Comparison of ENCODE assay signal across 2 cellular contexts in genomic region chr10:114140827-114141226, GRCh38. TPM values are rescaled to one million over a fixed set of nuclear protein-coding genes. Genes with fewer than 3 reads are reported as not detected.
"Had no signal": no experiment of that assay in that cellular context is flagged by ENCODE, and none has a peak within 500 bp of the region (broad histone marks: within the 10 kb centered on the region; RNA-seq: fewer than 3 reads in every experiment).

No MANE protein-coding gene starts in this region.

RNA-seq across cellular contexts. Expression of gene TDRD1, which starts 38.3 kb away (rescaled TPM):
- total RNA-seq: G401, GM12878 had no signal
